ENCODE assay signal across 1 cellular context in the genomic region with DNA sequence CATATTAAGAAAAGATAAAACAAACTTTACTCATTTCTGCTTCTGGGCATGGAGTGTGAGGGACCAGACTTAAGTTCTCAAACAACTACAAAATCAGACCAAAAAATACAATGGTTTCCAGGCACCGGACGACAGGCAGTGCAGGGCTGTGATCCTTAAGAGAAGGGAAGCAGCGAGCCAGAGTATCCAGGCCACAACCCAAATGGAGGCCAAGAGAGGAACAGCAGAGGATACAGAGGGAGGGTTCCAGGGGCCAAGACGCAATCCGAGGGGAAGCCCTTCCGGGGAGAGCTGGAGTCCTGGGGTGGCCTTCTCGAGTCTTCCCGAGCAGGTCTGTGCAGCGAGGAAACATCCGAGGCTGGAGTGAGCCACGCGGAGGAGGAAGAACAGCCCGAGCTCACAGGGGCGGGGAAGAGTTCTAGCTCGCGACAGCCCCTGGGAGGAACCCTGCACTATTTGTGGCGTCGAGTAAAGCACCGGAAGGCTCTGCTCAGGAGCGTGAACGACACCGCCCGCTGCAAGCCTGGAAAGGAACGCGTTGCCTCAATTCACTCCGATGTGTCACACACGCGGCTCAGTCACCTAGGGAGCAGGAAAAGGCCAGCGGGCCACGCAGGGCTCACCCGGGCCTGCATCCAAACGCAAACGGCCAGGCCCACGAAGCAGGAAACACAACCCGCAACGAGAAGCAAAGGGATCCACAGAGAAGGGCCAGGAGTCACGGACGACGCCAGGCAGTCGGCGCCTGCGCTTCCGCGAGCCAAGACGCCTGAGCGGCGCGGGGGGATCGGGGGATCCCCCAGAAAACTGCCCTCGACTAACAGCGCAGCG.
TF ChIP-seq lines count a peak whose summit lies in the region.

No MANE protein-coding gene starts in this region.

TF ChIP-seq in GM12878, 131 proteins besides CTCF, POLR2A, EP300 and RAD21 (continued from another document):
- TF ChIP-seq ZBTB40 (IDR thresholded peaks at IDR 0.05; ENCODE audit: borderline replicate concordance) = peak; percentile 53; the same call in 1 of the 2 replicates
- 0 out of 2 replicates have a peak, but pooled peaks have one; percentile 9 for TF ChIP-seq NR2F1 (conservative IDR thresholded peaks at IDR 0.05)
- TF ChIP-seq DPF2 (IDR thresholded peaks at IDR 0.05) = no peak; the same call in 1 of the 2 replicates
- TF ChIP-seq NBN (IDR thresholded peaks at IDR 0.05) = 0 out of 2 replicates have a peak, but pooled peaks have one; percentile 35
- TF ChIP-seq, protein P1, sequence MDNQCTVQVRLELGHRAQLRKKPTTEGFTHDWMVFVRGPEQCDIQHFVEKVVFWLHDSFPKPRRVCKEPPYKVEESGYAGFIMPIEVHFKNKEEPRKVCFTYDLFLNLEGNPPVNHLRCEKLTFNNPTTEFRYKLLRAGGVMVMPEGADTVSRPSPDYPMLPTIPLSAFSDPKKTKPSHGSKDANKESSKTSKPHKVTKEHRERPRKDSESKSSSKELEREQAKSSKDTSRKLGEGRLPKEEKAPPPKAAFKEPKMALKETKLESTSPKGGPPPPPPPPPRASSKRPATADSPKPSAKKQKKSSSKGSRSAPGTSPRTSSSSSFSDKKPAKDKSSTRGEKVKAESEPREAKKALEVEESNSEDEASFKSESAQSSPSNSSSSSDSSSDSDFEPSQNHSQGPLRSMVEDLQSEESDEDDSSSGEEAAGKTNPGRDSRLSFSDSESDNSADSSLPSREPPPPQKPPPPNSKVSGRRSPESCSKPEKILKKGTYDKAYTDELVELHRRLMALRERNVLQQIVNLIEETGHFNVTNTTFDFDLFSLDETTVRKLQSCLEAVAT (IDR thresholded peaks at IDR 0.05) = peak; percentile 97
